Comparison of ENCODE assay signal across 8 cellular contexts in genomic region chr19:14475251-14476073, GRCh38. TPM values are rescaled to one million over a fixed set of nuclear protein-coding genes. Genes with fewer than 3 reads are reported as not detected.
DNase-seq lines count a peak whose midpoint lies in the region; ATAC-seq and TF ChIP-seq lines count a peak whose summit lies in the region.

Gene PTGER1, minus strand, starts transcription at chr19:14475354. Its CDS starts 1,034 bp downstream, at chr19:14474320.

- H3K4me1 ChIP-seq in cardiac muscle cell (ENCODE audit: low read depth) (no peaks in the 10 kb centered on the region), right atrium auricular region (peaks cover 0 to 61% of the 10 kb centered on the region in 2 donors), psoas muscle (peaks cover 8% of the 10 kb centered on the region)

- H3K36me3 ChIP-seq in cardiac muscle cell (no peaks in the 10 kb centered on the region), right atrium auricular region (peaks cover 43% of the 10 kb centered on the region), psoas muscle (ENCODE audit: insufficient read depth in 1 of 2, low read depth in 1 of 2) (peaks cover 8 to 30% of the 10 kb centered on the region in 2 donors)

- ATAC-seq in psoas muscle, result no peak

- CTCF ChIA-PET in RWPE1 (lab: Yijun Ruan, JAX) (interaction anchor here (0.6 to 1.0 kb wide), 5 partner anchors 20 to 944 kb away, joined by 3 read pairs; partner anchors contain the start of gene DDX39A), HEK293T (lab: Yijun Ruan, JAX) (interaction anchor here (0.9 kb wide), 1 partner anchor 69 kb away, joined by 3 read pairs; no protein-coding TSS in a partner anchor)

- H3K27me3 ChIP-seq in cardiac muscle cell (no peaks in the 10 kb centered on the region), right atrium auricular region (peaks cover 0 to 7% of the 10 kb centered on the region in 2 donors), psoas muscle (ENCODE audit: insufficient read depth in 3 of 3, low read length in 2 of 3) (peaks cover 0 to 38% (median 13%) of the 10 kb centered on the region in 3 donors)

- H3K4me3 ChIP-seq in cardiac muscle cell (no peak within 1 kb of the TSS), right atrium auricular region (peak within 1 kb of the TSS in 1 of 2 donors; percentile 24), psoas muscle (peak within 1 kb of the TSS; percentile 48)

- TF ChIP-seq CTCF in cardiac muscle cell (IDR thresholded peaks at IDR 0.05; ENCODE audit: low read depth, low read length), result peak; percentile 50
- peak in 1 of 2 donors; percentile 46 for TF ChIP-seq CTCF in right atrium auricular region (IDR thresholded peaks at IDR 0.05)
- TF ChIP-seq CTCF in RWPE1 (conservative IDR thresholded peaks at IDR 0.05; ENCODE audit: low read depth), result peak; percentile 69
- TF ChIP-seq CTCF in psoas muscle (IDR thresholded peaks at IDR 0.05), result no peak

- WGBS in psoas muscle, 3 donors, result 11 to 20% (median 13%) methylated on average over 31 to 33 of the region's 33 CpGs

- H3K27ac ChIP-seq in cardiac muscle cell (no peak within 1 kb of the TSS), right atrium auricular region (no peak within 1 kb of the TSS), RWPE1 (peak within 1 kb of the TSS; percentile 78), psoas muscle (no peak within 1 kb of the TSS)

- POLR2A ChIA-PET in RWPE1 (lab: Yijun Ruan, JAX; ENCODE audit: low non-redundant PET) (no interaction called here), HEK293T (lab: Yijun Ruan, JAX) (no interaction called here)

- intact Hi-C loops in psoas muscle (cut with DNase I), result no loop called here

- H3K9me3 ChIP-seq in cardiac muscle cell (ENCODE audit: low read depth) (no peaks in the 10 kb centered on the region), right atrium auricular region (no peaks in the 10 kb centered on the region), psoas muscle (no peaks in the 10 kb centered on the region)

- DNase-seq in cardiac muscle cell (ENCODE audit: low read depth in 1 of 2, low spot score in 1 of 2) (peak; percentile 34 to 35), right atrium auricular region (ENCODE audit: low spot score) (no peak), RWPE1 (ENCODE audit: low spot score) (no peak), epidermal melanocyte (ENCODE audit: insufficient read length, low spot score) (peak; percentile 63), psoas muscle (no peak), anterior cingulate cortex (lab: John Stamatoyannopoulos, UW) (no peak), SKM-1 (lab: John Stamatoyannopoulos, UW; ENCODE audit: unreplicated experiment) (no peak), HEK293T (ENCODE audit: extremely low spot score) (no peak)

TF ChIP-seq in HEK293T, 16 proteins besides CTCF, POLR2A, EP300 and RAD21:
- TF ChIP-seq SUZ12 (IDR thresholded peaks at IDR 0.05) (no peak), TARDBP (IDR thresholded peaks at IDR 0.05) (no peak), NFRKB (IDR thresholded peaks at IDR 0.05) (no peak), FOXA1 (IDR thresholded peaks at IDR 0.05) (no peak), FOXK2 (IDR thresholded peaks at IDR 0.05) (no peak), BHLHE40 (IDR thresholded peaks at IDR 0.05; ENCODE audit: borderline replicate concordance) (no peak), HDGF (IDR thresholded peaks at IDR 0.05; ENCODE audit: borderline replicate concordance) (no peak), L3MBTL2 (conservative IDR thresholded peaks at IDR 0.05) (no peak), FOXM1 (IDR thresholded peaks at IDR 0.05; ENCODE audit: borderline replicate concordance) (no peak), CTBP1 (IDR thresholded peaks at IDR 0.05; ENCODE audit: borderline replicate concordance) (no peak), ARNT (IDR thresholded peaks at IDR 0.05) (no peak), LEF1 (IDR thresholded peaks at IDR 0.05; ENCODE audit: borderline replicate concordance) (no peak), ELF4 (IDR thresholded peaks at IDR 0.05) (no peak)
- TF ChIP-seq, protein P1, sequence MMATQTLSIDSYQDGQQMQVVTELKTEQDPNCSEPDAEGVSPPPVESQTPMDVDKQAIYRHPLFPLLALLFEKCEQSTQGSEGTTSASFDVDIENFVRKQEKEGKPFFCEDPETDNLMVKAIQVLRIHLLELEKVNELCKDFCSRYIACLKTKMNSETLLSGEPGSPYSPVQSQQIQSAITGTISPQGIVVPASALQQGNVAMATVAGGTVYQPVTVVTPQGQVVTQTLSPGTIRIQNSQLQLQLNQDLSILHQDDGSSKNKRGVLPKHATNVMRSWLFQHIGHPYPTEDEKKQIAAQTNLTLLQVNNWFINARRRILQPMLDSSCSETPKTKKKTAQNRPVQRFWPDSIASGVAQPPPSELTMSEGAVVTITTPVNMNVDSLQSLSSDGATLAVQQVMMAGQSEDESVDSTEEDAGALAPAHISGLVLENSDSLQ (IDR thresholded peaks at IDR 0.05), result no peak

RNA-seq across cellular contexts. Expression of gene PTGER1, which starts in this region (rescaled TPM):
- total RNA-seq in cardiac muscle cell (0.42 TPM in 1 of 2 replicates, not detected in the other), right atrium auricular region (not detected), psoas muscle (under 1 TPM in 2 of 4 donors, not detected in 2; 0.15 to 0.25 TPM)
- polyA plus RNA-seq in cardiac muscle cell (0.36 and 0.75 TPM in 2 replicates), psoas muscle (under 1 TPM; 0.05 to 0.10 (median 0.08) TPM)

Comparison
In these comparisons a context has a peak if more than half of its experiments do, and no peak if none do; other contexts are left out.
1. Peak in DNase-seq in cardiac muscle cell; RNA of the gene not detected or under 1 TPM.